ENCODE assay signal across 24 cellular contexts in the genomic region with DNA sequence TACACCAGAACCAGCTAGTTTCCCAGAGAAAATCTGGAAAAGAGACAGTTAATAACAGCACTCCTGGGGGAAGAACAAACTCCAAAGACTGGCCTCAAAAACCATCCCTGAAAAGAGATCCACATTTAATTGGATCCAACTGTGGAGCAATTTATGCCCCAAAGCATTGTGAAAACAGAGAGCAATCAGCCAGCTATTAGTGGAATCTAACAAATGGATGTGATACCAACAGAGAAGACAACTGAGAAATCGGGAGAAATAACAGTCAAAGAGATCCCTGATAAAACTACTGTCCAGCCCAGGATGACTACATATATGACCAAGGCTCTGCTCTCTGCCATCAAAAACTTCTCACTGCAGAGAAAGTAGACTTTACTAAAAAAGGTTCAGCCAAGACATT. TPM values are rescaled to one million over a fixed set of nuclear protein-coding genes. Genes with fewer than 3 reads are reported as not detected.
A peak's percentile ranks its signal among the peaks of the same experiment; 100 is the strongest.
DNase-seq lines count a peak whose midpoint lies in the region; ATAC-seq and TF ChIP-seq lines count a peak whose summit lies in the region.
"Had no signal": no experiment of that assay in that cellular context is flagged by ENCODE, and none has a peak within 500 bp of the region (broad histone marks: within the 10 kb centered on the region; RNA-seq: fewer than 3 reads in every experiment).

No MANE protein-coding gene starts in this region.

- H3K4me2 ChIP-seq in SK-N-SH: no peak overlapping the region

- H3K4me1 Mint-ChIP-seq in activated T-cell treated with anti-CD3 and anti-CD28 coated beads, Interleukin-2, amount 50 U/mL, for 72 hours (ENCODE audit: low read depth): peaks cover 4% of the 10 kb centered on the region
- H3K4me1 Mint-ChIP-seq: CD4-positive, CD25-positive, alpha-beta regulatory T cell had no signal

- H3K27me3 ChIP-seq in SK-N-SH (ENCODE audit: insufficient read depth): no peaks in the 10 kb centered on the region
- H3K27me3 ChIP-seq: MG63 had no signal

- H3K36me3 ChIP-seq in SK-N-SH (replicated peaks in 1 of 2; ENCODE audit: control insufficient read depth in 1 of 2, insufficient read depth in 2 of 2, low read length in 1 of 2): no peaks in the 10 kb centered on the region
- H3K36me3 ChIP-seq: MG63 had no signal

- H3K9me2 ChIP-seq in SK-N-SH: no peaks in the 10 kb centered on the region

- no peak for ATAC-seq in SK-N-SH treated with all-trans-retinoic acid at 6 μM for 48 hours
- ATAC-seq in activated T-cell treated with anti-CD3 and anti-CD28 coated beads, Interleukin-2, amount 50 U/mL, for 72 hours (replicated peaks in 1 of 2): no peak
- ATAC-seq in HG03439 (IDR thresholded peaks at IDR 0.05; ENCODE audit: unreplicated experiment): no peak
- ATAC-seq: Right ventricle myocardium inferior had no signal

- H3K27ac Mint-ChIP-seq in activated T-cell treated with anti-CD3 and anti-CD28 coated beads, Interleukin-2, amount 50 U/mL, for 72 hours: no peak overlapping the region
- H3K27ac Mint-ChIP-seq: B cell; CD4-positive, CD25-positive, alpha-beta regulatory T cell had no signal

- H4K20me1 ChIP-seq in SK-N-SH (ENCODE audit: insufficient read depth): no peaks in the 10 kb centered on the region

- no peak for TF ChIP-seq RAD21 in SK-N-SH (IDR thresholded peaks at IDR 0.05; ENCODE audit: low read length)

- H3K9me3 Mint-ChIP-seq in activated T-cell treated with anti-CD3 and anti-CD28 coated beads, Interleukin-2, amount 50 U/mL, for 72 hours: peaks cover 1 to 5% of the 10 kb centered on the region in 2 donors

- H3K9me3 ChIP-seq in SK-N-SH: no peaks in the 10 kb centered on the region
- H3K9me3 ChIP-seq: Caco-2 had no signal

- peak overlapping the region; percentile 36 for H2AFZ ChIP-seq in SK-N-SH (ENCODE audit: low read depth)

- H3K27me3 Mint-ChIP-seq in activated T-cell treated with anti-CD3 and anti-CD28 coated beads, Interleukin-2, amount 50 U/mL, for 72 hours (ENCODE audit: low read depth): peaks cover 25% of the 10 kb centered on the region
- H3K27me3 Mint-ChIP-seq: B cell had no signal

- H3K4me3 ChIP-seq in SK-N-SH (ENCODE audit: low read depth in 2 of 2, low read length in 1 of 2): no peak overlapping the region
- H3K4me3 ChIP-seq in foreskin fibroblast (ENCODE audit: low read depth in 1 of 2, low read length in 2 of 2): no peak overlapping the region
- H3K4me3 ChIP-seq: MG63 had no signal

- CTCF ChIA-PET in SK-N-SH (lab: Yijun Ruan, JAX): interaction anchor here (1.1 to 1.7 kb wide), 2 partner anchors 126 to 168 kb away, joined by 3 to 11 read pairs; no protein-coding TSS in a partner anchor

- no peak overlapping the region for H3K9ac ChIP-seq in SK-N-SH

- H3K79me2 ChIP-seq in SK-N-SH (ENCODE audit: insufficient read depth): no peaks in the 10 kb centered on the region; the same call in 1 of the 2 replicates

- H3K27ac ChIP-seq in SK-N-SH (ENCODE audit: low read depth in 2 of 2, low read length in 1 of 2): peak overlapping the region in 1 of 2 experiments; percentile 26; a peak in 2 of 4 replicates
- H3K27ac ChIP-seq: 22Rv1 had no signal

- H3K4me3 Mint-ChIP-seq in activated T-cell treated with anti-CD3 and anti-CD28 coated beads, Interleukin-2, amount 50 U/mL, for 72 hours: no peak overlapping the region
- H3K4me3 Mint-ChIP-seq: B cell; CD4-positive, CD25-positive, alpha-beta regulatory T cell had no signal

- H3K4me1 ChIP-seq in SK-N-SH (ENCODE audit: control insufficient read depth in 1 of 2, insufficient read depth in 2 of 2, low read depth in 1 of 2, low read length in 1 of 2): peaks cover 0 to 20% of the 10 kb centered on the region in 2 experiments; a peak in 1 of 4 replicates
- H3K4me1 ChIP-seq: Caco-2 had no signal

- TF ChIP-seq EP300 in SK-N-SH (IDR thresholded peaks at IDR 0.05; ENCODE audit: borderline replicate concordance in 1 of 2, low read depth in 1 of 2, low read length in 1 of 2): no peak

- 44% methylated on average over 1 of the region's 1 CpG for WGBS in SK-N-SH (ENCODE audit: low lambda C conversion rate)

- H3K36me3 Mint-ChIP-seq in activated T-cell treated with anti-CD3 and anti-CD28 coated beads, Interleukin-2, amount 50 U/mL, for 72 hours (ENCODE audit: insufficient read depth in 2 of 2): peaks cover 0 to 4% of the 10 kb centered on the region in 2 donors
- H3K36me3 Mint-ChIP-seq: CD4-positive, CD25-positive, alpha-beta regulatory T cell had no signal

- DNase-seq in SK-N-SH: no peak
- DNase-seq in NCI-H69 (lab: John Stamatoyannopoulos, UW): peak; percentile 11
- DNase-seq in foreskin fibroblast: peak; percentile 24 to 66
- DNase-seq in DMS153 treated with DMSO at 0.1 percent for 48 hours (lab: John Stamatoyannopoulos, UW; ENCODE audit: unreplicated experiment): no peak
- DNase-seq in activated T-cell treated with anti-CD3 and anti-CD28 coated beads, Interleukin-2, amount 50 U/mL, for 72 hours: no peak
- DNase-seq in SW 1271 (lab: John Stamatoyannopoulos, UW): no peak
- DNase-seq: Caco-2; CD4-positive, CD25-positive, alpha-beta regulatory T cell; H7; Kasumi-1; NCI-H1048; NCI-H1436; NCI-H2081; NCI-H2171 treated with DMSO at 0.1 percent for 48 hours; NCI-H446 treated with DMSO at 0.1 percent for 48 hours; NCI-H748 treated with DMSO at 0.1 percent for 48 hours; NK-92 treated with Interleukin-12 subunit alpha and Interleukin-12 subunit beta, amount 100 ng/mL, for 24 hours; T-helper 1 cell had no signal

- TF ChIP-seq CTCF in SK-N-SH (IDR thresholded peaks at IDR 0.05): no peak
- no peak for TF ChIP-seq CTCF in foreskin fibroblast (IDR thresholded peaks at IDR 0.05; ENCODE audit: low read depth, low read length)

- POLR2A ChIA-PET in SK-N-SH (lab: Yijun Ruan, JAX): no interaction called here

- peaks cover 25% of the 10 kb centered on the region for H3F3A ChIP-seq in SK-N-SH (replicated peaks; ENCODE audit: insufficient read depth)

TF ChIP-seq in SK-N-SH, 30 proteins besides CTCF, POLR2A, EP300 and RAD21:
- no peak for TF ChIP-seq ELF1 (IDR thresholded peaks at IDR 0.05)
- TF ChIP-seq MEF2A (IDR thresholded peaks at IDR 0.05; ENCODE audit: borderline replicate concordance, low read depth): no peak
- TF ChIP-seq TCF12 (IDR thresholded peaks at IDR 0.05): peak; percentile 44; the same call in 1 of the 2 replicates

TF ChIP-seq in SK-N-SH treated with all-trans-retinoic acid at 6 μM for 48 hours, 23 proteins besides CTCF, POLR2A, EP300 and RAD21 (continues in another document):
- TF ChIP-seq ZFP3 (CRISPR knock-in tag; IDR thresholded peaks at IDR 0.05) (no peak), GLIS3 (CRISPR knock-in tag; IDR thresholded peaks at IDR 0.05) (no peak), ARNTL (CRISPR knock-in tag; IDR thresholded peaks at IDR 0.05; ENCODE audit: borderline replicate concordance, low read depth) (no peak), POU6F1 (CRISPR knock-in tag; IDR thresholded peaks at IDR 0.05; ENCODE audit: borderline replicate concordance, low read depth) (no peak), ZNF8 (CRISPR knock-in tag; IDR thresholded peaks at IDR 0.05) (no peak), ZNF565 (CRISPR knock-in tag; conservative IDR thresholded peaks at IDR 0.05; ENCODE audit: low read depth) (no peak), PATZ1 (CRISPR knock-in tag; IDR thresholded peaks at IDR 0.05; ENCODE audit: borderline replicate concordance) (no peak), ISL1 (CRISPR knock-in tag; IDR thresholded peaks at IDR 0.05) (no peak), ZC3H10 (CRISPR knock-in tag; IDR thresholded peaks at IDR 0.05) (no peak), BACH2 (CRISPR knock-in tag; IDR thresholded peaks at IDR 0.05; ENCODE audit: borderline replicate concordance) (no peak), TOX (CRISPR knock-in tag; IDR thresholded peaks at IDR 0.05; ENCODE audit: borderline replicate concordance) (no peak)
- TF ChIP-seq, protein P1, sequence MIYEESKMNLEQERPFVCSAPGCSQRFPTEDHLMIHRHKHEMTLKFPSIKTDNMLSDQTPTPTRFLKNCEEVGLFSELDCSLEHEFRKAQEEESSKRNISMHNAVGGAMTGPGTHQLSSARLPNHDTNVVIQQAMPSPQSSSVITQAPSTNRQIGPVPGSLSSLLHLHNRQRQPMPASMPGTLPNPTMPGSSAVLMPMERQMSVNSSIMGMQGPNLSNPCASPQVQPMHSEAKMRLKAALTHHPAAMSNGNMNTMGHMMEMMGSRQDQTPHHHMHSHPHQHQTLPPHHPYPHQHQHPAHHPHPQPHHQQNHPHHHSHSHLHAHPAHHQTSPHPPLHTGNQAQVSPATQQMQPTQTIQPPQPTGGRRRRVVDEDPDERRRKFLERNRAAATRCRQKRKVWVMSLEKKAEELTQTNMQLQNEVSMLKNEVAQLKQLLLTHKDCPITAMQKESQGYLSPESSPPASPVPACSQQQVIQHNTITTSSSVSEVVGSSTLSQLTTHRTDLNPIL (CRISPR knock-in tag; IDR thresholded peaks at IDR 0.05; ENCODE audit: low read depth): no peak

RNA-seq across cellular contexts. Expression of gene TRIO, which starts 40.5 kb away (rescaled TPM):
- 225 and 229 TPM in 2 replicates for polyA plus RNA-seq in SK-N-SH (2012; rRNA removed)
- 101 and 117 TPM in 2 replicates for polyA plus RNA-seq in SK-N-SH (2012; cell fraction: cytosol; rRNA removed)
- polyA plus RNA-seq in SK-N-SH (2012; cell fraction: nucleus; rRNA removed): 1,118 and 1,202 TPM in 2 replicates
- 10 to 100 TPM; 13.2 to 14.0 TPM for total RNA-seq in activated T-cell treated with anti-CD3 and anti-CD28 coated beads, Interleukin-2, amount 50 U/mL, for 72 hours

Comparison
In these comparisons a context has a peak if more than half of its experiments do, and no peak if none do; other contexts are left out.
1. DNase-seq: peak in NCI-H69 (single experiment) and foreskin fibroblast (2 of 2); none in SK-N-SH (single experiment), DMS153 treated with DMSO at 0.1 percent for 48 hours (single experiment), activated T-cell treated with anti-CD3 and anti-CD28 coated beads, Interleukin-2, amount 50 U/mL, for 72 hours (0 of 2) and SW 1271 (0 of 2).